ENCODE assay signal across 8 cellular contexts in the genomic region with DNA sequence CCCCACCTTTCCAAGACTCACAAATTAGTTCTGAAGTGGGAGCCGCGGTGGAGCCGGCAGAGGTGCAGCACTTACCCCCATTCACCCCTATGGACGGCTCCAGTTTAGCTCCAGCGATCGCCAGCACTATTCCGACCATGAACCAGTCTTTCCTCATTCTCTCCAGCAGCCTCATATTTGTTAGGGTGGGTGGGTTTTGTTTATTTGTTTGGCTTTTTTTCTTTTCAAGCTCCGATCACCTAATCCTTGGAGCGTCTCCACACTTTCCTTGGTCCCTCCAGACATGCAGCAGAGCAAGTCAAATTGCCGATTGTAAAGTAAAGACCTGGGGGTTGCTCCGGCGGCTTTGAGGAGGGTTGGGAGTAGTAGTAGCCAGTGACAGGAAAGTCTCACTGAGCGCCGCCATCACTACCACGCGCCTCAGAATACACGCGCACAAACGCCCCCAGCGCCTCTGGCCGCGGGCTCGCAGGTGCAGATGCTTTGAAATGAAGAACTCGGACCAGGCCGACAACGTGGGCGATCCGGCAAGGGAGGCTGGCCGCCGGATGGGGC. TPM values are rescaled to one million over a fixed set of nuclear protein-coding genes. Genes with fewer than 3 reads are reported as not detected.
A peak's percentile ranks its signal among the peaks of the same experiment; 100 is the strongest.
DNase-seq lines count a peak whose midpoint lies in the region; ATAC-seq and TF ChIP-seq lines count a peak whose summit lies in the region.

A gene with protein sequence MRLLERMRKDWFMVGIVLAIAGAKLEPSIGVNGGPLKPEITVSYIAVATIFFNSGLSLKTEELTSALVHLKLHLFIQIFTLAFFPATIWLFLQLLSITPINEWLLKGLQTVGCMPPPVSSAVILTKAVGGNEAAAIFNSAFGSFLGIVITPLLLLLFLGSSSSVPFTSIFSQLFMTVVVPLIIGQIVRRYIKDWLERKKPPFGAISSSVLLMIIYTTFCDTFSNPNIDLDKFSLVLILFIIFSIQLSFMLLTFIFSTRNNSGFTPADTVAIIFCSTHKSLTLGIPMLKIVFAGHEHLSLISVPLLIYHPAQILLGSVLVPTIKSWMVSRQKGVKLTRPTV (minus strand): TSS at position 398 of the 555 bp plus-strand sequence. CDS start 223 bp downstream, at position 175.

- no peak within 1 kb of the TSS for H2BK15ac ChIP-seq in mesendoderm (replicated peaks; ENCODE audit: low read depth)

- intact Hi-C loops in CD4-positive, alpha-beta memory T cell (cut with micrococcal nuclease), result loop anchor here (1.0 to 10.0 kb wide), 7 partner anchors 63 to 1339 kb away; a partner anchor contains a TSS

- peak; percentile 65 to 73 (median 68) for DNase-seq in CD4-positive, alpha-beta memory T cell
- peak; percentile 26 for DNase-seq in NCI-H82 treated with DMSO at 0.1 percent for 48 hours (lab: John Stamatoyannopoulos, UW; ENCODE audit: unreplicated experiment)
- peak; percentile 88 for DNase-seq in activated CD8-positive, alpha-beta memory T cell treated with anti-CD3 and anti-CD28 coated beads for 24 hours
- DNase-seq in endodermal cell, result peak; percentile 93
- DNase-seq in mesendoderm, result peak; percentile 90
- peak; percentile 46 for DNase-seq in stimulated activated CD8-positive, alpha-beta memory T cell treated with anti-CD3 and anti-CD28 coated beads, Interleukin-15, amount 100 ng/mL, for 24 hours (ENCODE audit: low read depth)

- TF ChIP-seq CTCF in endodermal cell (conservative IDR thresholded peaks at IDR 0.05), result no peak

- H4K5ac ChIP-seq in mesendoderm (ENCODE audit: low read length), result no peak within 1 kb of the TSS

- no peaks in the 10 kb centered on the region for H3K79me1 ChIP-seq in mesendoderm (ENCODE audit: low read length)

- POLR2A ChIA-PET in CD4-positive, alpha-beta memory T cell (lab: Charles Lee; ENCODE audit: partially characterized antibody), result no interaction called here

- H3K4me1 ChIP-seq in CD4-positive, alpha-beta memory T cell (ENCODE audit: insufficient read depth, low read length), result peaks cover 36% of the 10 kb centered on the region
- no peaks in the 10 kb centered on the region for H3K4me1 ChIP-seq in endodermal cell (ENCODE audit: control insufficient read depth, insufficient read depth, low read length)
- H3K4me1 ChIP-seq in mesendoderm (ENCODE audit: control insufficient read depth, low read depth, low read length), result no peaks in the 10 kb centered on the region

- no peaks in the 10 kb centered on the region for H3K36me3 ChIP-seq in CD4-positive, alpha-beta memory T cell (ENCODE audit: insufficient read depth, low read length)
- H3K36me3 ChIP-seq in endodermal cell (ENCODE audit: control insufficient read depth, insufficient read depth, low read length) (no peaks in the 10 kb centered on the region), mesendoderm (ENCODE audit: control insufficient read depth, insufficient read depth, low read length) (no peaks in the 10 kb centered on the region)

- no peak within 1 kb of the TSS for H3K4me3 Mint-ChIP-seq in CD4-positive, alpha-beta memory T cell
- no peak within 1 kb of the TSS for H3K4me3 Mint-ChIP-seq in endodermal cell

- H3K56ac ChIP-seq in mesendoderm (ENCODE audit: low read length), result peak within 1 kb of the TSS; percentile 90

- H3K23ac ChIP-seq in mesendoderm (ENCODE audit: low read length), result no peak within 1 kb of the TSS

- WGBS in endodermal cell (ENCODE audit: insufficient coverage in 1 of 2, insufficient read length in 1 of 2), 2 experiments, result 0% methylated on average over 1 to 27 of the region's 30 CpGs
- WGBS in mesendoderm (ENCODE audit: extremely low coverage, insufficient coverage, low lambda C conversion rate), result no CpG with 5 or more reads among the region's 30 CpGs

- peak within 1 kb of the TSS in 2 of 7 donors; percentile 68 to 90 for H3K27ac Mint-ChIP-seq in CD4-positive, alpha-beta memory T cell
- no peak within 1 kb of the TSS for H3K27ac Mint-ChIP-seq in endodermal cell

- ATAC-seq in GM19372 (IDR thresholded peaks at IDR 0.05; ENCODE audit: low read depth, unreplicated experiment) (peak; percentile 79), HG03469 (IDR thresholded peaks at IDR 0.05; ENCODE audit: unreplicated experiment) (peak; percentile 64)

- no peaks in the 10 kb centered on the region for H3K9me3 ChIP-seq in CD4-positive, alpha-beta memory T cell (ENCODE audit: control insufficient read depth in 1 of 2, low read length in 2 of 2)
- no peaks in the 10 kb centered on the region for H3K9me3 ChIP-seq in endodermal cell (ENCODE audit: control insufficient read depth, low read length)

- no peaks in the 10 kb centered on the region for H3K9me3 Mint-ChIP-seq in CD4-positive, alpha-beta memory T cell
- H3K9me3 Mint-ChIP-seq in endodermal cell, result no peaks in the 10 kb centered on the region

- H2BK120ac ChIP-seq in mesendoderm (ENCODE audit: low read depth, low read length), result no peak within 1 kb of the TSS

- H3K9ac ChIP-seq in endodermal cell (ENCODE audit: extremely low read depth, low read length, poor library complexity, severe bottlenecking), result peak within 1 kb of the TSS; percentile 79
- peak within 1 kb of the TSS; percentile 82 for H3K9ac ChIP-seq in mesendoderm (ENCODE audit: low read length)

- H3K27me3 Mint-ChIP-seq in CD4-positive, alpha-beta memory T cell, result no peaks in the 10 kb centered on the region
- H3K27me3 Mint-ChIP-seq in endodermal cell (ENCODE audit: insufficient read depth), result peaks cover 26% of the 10 kb centered on the region

- no peak within 1 kb of the TSS for H3K4ac ChIP-seq in mesendoderm (ENCODE audit: low read depth, low read length)

- peak within 1 kb of the TSS; percentile 85 to 100 for H3K4me3 ChIP-seq in CD4-positive, alpha-beta memory T cell (ENCODE audit: low read length in 2 of 2)
- H3K4me3 ChIP-seq in endodermal cell (ENCODE audit: low read length) (peak within 1 kb of the TSS; percentile 98), mesendoderm (ENCODE audit: low read length) (peak within 1 kb of the TSS; percentile 83)

- H3K27ac ChIP-seq in CD4-positive, alpha-beta memory T cell (ENCODE audit: low read depth, low read length), result peak within 1 kb of the TSS; percentile 71
- H3K27ac ChIP-seq in endodermal cell (ENCODE audit: low read depth, low read length), result peak within 1 kb of the TSS; percentile 40
- H3K27ac ChIP-seq in mesendoderm (ENCODE audit: low read depth, low read length), result peak within 1 kb of the TSS; percentile 54

- CTCF ChIA-PET in CD4-positive, alpha-beta memory T cell (lab: Charles Lee; ENCODE audit: partially characterized antibody), result no interaction called here

- H2AK5ac ChIP-seq in mesendoderm (ENCODE audit: low read length), result no peak within 1 kb of the TSS

- no peak within 1 kb of the TSS for H4K8ac ChIP-seq in mesendoderm (ENCODE audit: low read depth, low read length)

- peaks cover 0 to 4% of the 10 kb centered on the region in 2 donors for H3K36me3 Mint-ChIP-seq in CD4-positive, alpha-beta memory T cell
- H3K36me3 Mint-ChIP-seq in endodermal cell (ENCODE audit: low read depth), result no peaks in the 10 kb centered on the region

- H3K4me2 ChIP-seq in mesendoderm (ENCODE audit: low read length), result peak within 1 kb of the TSS; percentile 100

- peak within 1 kb of the TSS; percentile 29 for H3K18ac ChIP-seq in mesendoderm (ENCODE audit: low read length)

- H3K79me2 ChIP-seq in mesendoderm (ENCODE audit: control insufficient read depth, insufficient read depth, low read length), result no peaks in the 10 kb centered on the region

- H2BK5ac ChIP-seq in mesendoderm (ENCODE audit: low read length), result no peak within 1 kb of the TSS

- H3K4me1 Mint-ChIP-seq in CD4-positive, alpha-beta memory T cell, result peaks cover 17 to 33% (median 27%) of the 10 kb centered on the region in 4 donors
- H3K4me1 Mint-ChIP-seq in endodermal cell, result peaks cover 2% of the 10 kb centered on the region

- no peaks in the 10 kb centered on the region for H3K27me3 ChIP-seq in CD4-positive, alpha-beta memory T cell (ENCODE audit: insufficient read depth, low read length)
- peaks cover 36% of the 10 kb centered on the region for H3K27me3 ChIP-seq in endodermal cell (ENCODE audit: control insufficient read depth, insufficient read depth, low read length, poor library complexity, severe bottlenecking)
- no peaks in the 10 kb centered on the region for H3K27me3 ChIP-seq in mesendoderm (ENCODE audit: insufficient read depth, low read length, poor library complexity)

RNA-seq across cellular contexts. Expression of the gene that starts here (rescaled TPM):
- total RNA-seq in CD4-positive, alpha-beta memory T cell, result 10 to 100 TPM; 11.0 to 17.7 TPM
- polyA plus RNA-seq in CD4-positive, alpha-beta memory T cell, result 1 to 10 TPM; 9.0 to 9.2 TPM
- total RNA-seq in endodermal cell, result 1 to 10 TPM; 6.0 to 7.5 TPM
- polyA plus RNA-seq in endodermal cell (2013, experiment 1 of 2), result 8.6 TPM
- 7.4 TPM for polyA plus RNA-seq in endodermal cell (2013, experiment 2 of 2)
- polyA plus RNA-seq in mesendoderm (2013, experiment 1 of 2), result 3.6 TPM
- 3.2 TPM for polyA plus RNA-seq in mesendoderm (2013, experiment 2 of 2)

Comparison
In these comparisons a context has a peak if more than half of its experiments do, and no peak if none do; other contexts are left out.
1. Peak in every context shown above with its lines: DNase-seq, ATAC-seq, H3K4me3 ChIP-seq and H3K27ac ChIP-seq.
2. DNase-seq: peak in every context shown above with its lines; median percentile 93 in endodermal cell; 90 in mesendoderm; 88 in activated CD8-positive, alpha-beta memory T cell treated with anti-CD3 and anti-CD28 coated beads for 24 hours; 68 in CD4-positive, alpha-beta memory T cell; 46 in stimulated activated CD8-positive, alpha-beta memory T cell treated with anti-CD3 and anti-CD28 coated beads, Interleukin-15, amount 100 ng/mL, for 24 hours; 26 in NCI-H82 treated with DMSO at 0.1 percent for 48 hours.